In the genomic region with DNA sequence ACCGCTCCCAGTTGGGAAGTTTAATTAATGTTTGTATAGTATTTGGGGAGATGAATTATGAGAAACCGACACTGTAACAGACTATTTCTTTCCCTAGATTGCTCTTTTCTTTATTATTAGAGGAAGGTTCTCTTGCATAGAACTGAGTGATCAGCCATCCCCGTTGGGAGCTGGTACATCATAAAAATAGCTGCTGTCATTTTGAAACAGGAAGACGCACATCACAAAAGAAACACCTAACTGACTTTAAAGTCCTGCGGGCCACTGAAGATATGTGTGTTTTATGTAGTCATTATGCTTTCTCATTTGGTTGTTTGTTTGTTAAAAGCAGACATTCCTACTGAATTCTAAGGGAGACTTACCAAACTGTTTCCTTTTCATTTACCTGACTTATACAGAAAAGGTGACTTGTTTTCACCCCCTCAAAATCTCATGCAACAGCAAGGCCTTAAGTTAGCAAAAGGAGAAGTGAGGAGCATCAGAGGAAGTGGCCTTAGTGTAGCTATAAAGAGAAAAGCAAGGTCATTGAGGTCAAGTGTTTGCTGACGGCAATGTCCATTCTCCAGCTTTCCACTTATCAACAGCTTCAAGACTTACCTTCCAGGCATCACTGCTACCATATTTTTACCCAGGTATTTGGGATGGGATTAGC, we compare ENCODE assay signal across 15 cellular contexts.
A peak's percentile ranks its signal among the peaks of the same experiment; 100 is the strongest.
DNase-seq lines count a peak whose midpoint lies in the region; ATAC-seq, FAIRE-seq and TF ChIP-seq lines count a peak whose summit lies in the region.
"Had no signal": no experiment of that assay in that cellular context is flagged by ENCODE, and none has a peak within 500 bp of the region (broad histone marks: within the 10 kb centered on the region; RNA-seq: fewer than 3 reads in every experiment).

No MANE protein-coding gene starts in this region.

- no peak for TF ChIP-seq RAD21 in K562 (CRISPR knock-in tag; conservative IDR thresholded peaks at IDR 0.05 in 1 of 2, IDR thresholded peaks at IDR 0.05 in 1 of 2)

- WGBS in K562 (ENCODE audit: insufficient coverage, low coverage, missing lambda C conversion rate) = 0% methylated on average over 6 of the region's 6 CpGs
- WGBS in stomach, 5 donors = 89 to 93% (median 91%) methylated on average over 6 of the region's 6 CpGs

- H3K27ac ChIP-seq in K562 (ENCODE audit: extremely low read depth, low read depth, low read length) (no peak overlapping the region), stomach (no peak overlapping the region)
- H3K27ac ChIP-seq: neutrophil had no signal

- intact Hi-C loops in K562 (cut with micrococcal nuclease) = no loop called here
- intact Hi-C loops in stomach (cut with DNase I; ENCODE audit: low total_unique reads) = no loop called here

- no TSS peak for BruUV-seq in K562 (replicated peaks; lab: Mats Ljungman, UMichigan)

- ATAC-seq in GM18873 (IDR thresholded peaks at IDR 0.05; ENCODE audit: low FRiP score, unreplicated experiment) (peak; percentile 90), GM21825 (IDR thresholded peaks at IDR 0.05; ENCODE audit: unreplicated experiment) (peak; percentile 94), HG03378 (IDR thresholded peaks at IDR 0.05; ENCODE audit: unreplicated experiment) (peak; percentile 95), K562 (no peak)
- ATAC-seq: HCT116 had no signal

- no peaks in the 10 kb centered on the region for H3K79me2 ChIP-seq in K562 (ENCODE audit: control insufficient read depth, insufficient read depth, low read length)

- no peaks in the 10 kb centered on the region for H4K20me1 ChIP-seq in K562 (replicated peaks; ENCODE audit: control insufficient read depth, insufficient read depth, low read length)

- H3K9me1 ChIP-seq in K562 (ENCODE audit: control insufficient read depth, insufficient read depth, low read length) = no peaks in the 10 kb centered on the region

- H3K4me3 ChIP-seq in K562 (no peak overlapping the region), stomach (no peak overlapping the region)

- H3K36me3 ChIP-seq in K562 (ENCODE audit: control insufficient read depth, insufficient read depth, low read length) = no peaks in the 10 kb centered on the region
- no peaks in the 10 kb centered on the region for H3K36me3 ChIP-seq in stomach
- H3K36me3 ChIP-seq: neutrophil had no signal

- DNase-seq in K562 (ENCODE audit: extremely low read depth in 1 of 4, low spot score in 3 of 4) (no peak), globus pallidus (ENCODE audit: low spot score) (no peak), stomach (no peak)
- DNase-seq in activated CD8-positive, alpha-beta memory T cell treated with anti-CD3 and anti-CD28 coated beads, Interleukin-2, amount 50 U/mL, for 48 hours = no peak
- no peak for DNase-seq in activated CD4-positive, alpha-beta T cell treated with anti-CD3 and anti-CD28 coated beads for 1 hour
- DNase-seq: activated CD4-positive, alpha-beta T cell treated with anti-CD3 and anti-CD28 coated beads, Interleukin-2, amount 10 ng/mL, durations not matched to agents 7 days and 5 days; erythroblast; kidney glomerular epithelial cell; NCI-H1436; RPMI8226 had no signal

- H3K27me3 ChIP-seq in K562 (ENCODE audit: control insufficient read depth in 2 of 2, insufficient read depth in 2 of 2, low read length in 2 of 2) = no peaks in the 10 kb centered on the region
- H3K27me3 ChIP-seq in stomach = no peaks in the 10 kb centered on the region
- H3K27me3 ChIP-seq: neutrophil had no signal

- no peak for TF ChIP-seq EP300 in K562 (IDR thresholded peaks at IDR 0.05; ENCODE audit: low read length)
- no peak for TF ChIP-seq EP300 in stomach (IDR thresholded peaks at IDR 0.05)

- POLR2A ChIA-PET in K562 (lab: Yijun Ruan, JAX) = interaction anchor here (0.7 kb wide), 1 partner anchor 53 kb away, joined by 3 read pairs; no protein-coding TSS in a partner anchor

- in situ Hi-C loops in K562 (cut with MboI) = no loop called here

- H3K9me3 ChIP-seq in K562 (replicated peaks; ENCODE audit: control insufficient read depth, insufficient read depth, low read depth, low read length) (no peaks in the 10 kb centered on the region), stomach (no peaks in the 10 kb centered on the region)
- H3K9me3 ChIP-seq: neutrophil had no signal

- no peak overlapping the region for H2AFZ ChIP-seq in K562 (ENCODE audit: low read depth, low read length)

- no peak overlapping the region for H3K4me2 ChIP-seq in K562 (ENCODE audit: insufficient read depth, low read length)

- no peak for TF ChIP-seq POLR2A in K562 (conservative IDR thresholded peaks at IDR 0.05)
- no peak for TF ChIP-seq POLR2A in stomach (IDR thresholded peaks at IDR 0.05)

- TF ChIP-seq CTCF in K562 (IDR thresholded peaks at IDR 0.05 in 2 of 3, conservative IDR thresholded peaks at IDR 0.05 in 1 of 3; ENCODE audit: insufficient read depth in 2 of 3, low read depth in 1 of 3, low read length in 3 of 3) = no peak
- no peak for TF ChIP-seq CTCF in stomach (IDR thresholded peaks at IDR 0.05)

- CTCF ChIA-PET in K562 (lab: Yijun Ruan, JAX; ENCODE audit: low intra/inter-chr PET ratio) = no interaction called here

- H3K4me1 ChIP-seq in K562 (replicated peaks in 1 of 2; ENCODE audit: control insufficient read depth in 2 of 2, insufficient read depth in 2 of 2, low read length in 2 of 2) (no peaks in the 10 kb centered on the region), stomach (no peaks in the 10 kb centered on the region)

- FAIRE-seq in K562 (lab: Jason Lieb, UNC) = no peak

- no peak overlapping the region for H3K9ac ChIP-seq in K562 (ENCODE audit: insufficient read depth in 1 of 2, low read depth in 2 of 2, low read length in 2 of 2)

TF ChIP-seq in K562, 482 proteins besides CTCF, POLR2A, EP300 and RAD21:
- TF ChIP-seq PYGO2 (tag; IDR thresholded peaks at IDR 0.05) (no peak), FOXK1 (CRISPR knock-in tag; IDR thresholded peaks at IDR 0.05; ENCODE audit: borderline replicate concordance) (no peak), TCF3 (CRISPR knock-in tag; IDR thresholded peaks at IDR 0.05) (no peak), SPI1 (IDR thresholded peaks at IDR 0.05; ENCODE audit: borderline replicate concordance, low read depth, low read length) (0 out of 2 replicates have a peak, but pooled peaks have one; percentile 20), CREM (IDR thresholded peaks at IDR 0.05; ENCODE audit: low read depth) (no peak), PCBP1 (IDR thresholded peaks at IDR 0.05; ENCODE audit: low read depth, low read length, poor library complexity, severe bottlenecking) (no peak), CREB1 (IDR thresholded peaks at IDR 0.05) (no peak), CREB1 (CRISPR knock-in tag; IDR thresholded peaks at IDR 0.05) (no peak)
